ENCODE assay signal across 34 cellular contexts in genomic region chr20:22223251-22223650, GRCh38.
"Had no signal": no experiment of that assay in that cellular context is flagged by ENCODE, and none has a peak within 500 bp of the region (broad histone marks: within the 10 kb centered on the region; RNA-seq: fewer than 3 reads in every experiment).

No MANE protein-coding gene starts in this region.

- H3K4me1 Mint-ChIP-seq: activated CD4-positive, alpha-beta T cell treated with anti-CD3 and anti-CD28 coated beads for 36 hours; activated CD4-positive, alpha-beta T cell treated with anti-CD3 and anti-CD28 coated beads, Interleukin-2, amount 10 ng/mL, durations not matched to agents 24 days and 14 days; activated CD8-positive, alpha-beta memory T cell treated with anti-CD3 and anti-CD28 coated beads, Interleukin-2, amount 10 ng/mL, durations not matched to agents 7 days and 5 days; activated naive CD4-positive, alpha-beta T cell treated with anti-CD3 and anti-CD28 coated beads, Interleukin-2, amount 50 U/mL, for 24 hours; activated naive CD8-positive, alpha-beta T cell treated with anti-CD3 and anti-CD28 coated beads for 36 hours; activated naive CD8-positive, alpha-beta T cell treated with anti-CD3 and anti-CD28 coated beads, Interleukin-2, amount 50 U/mL, for 24 hours had no signal

- H3K36me3 Mint-ChIP-seq: activated CD4-positive, alpha-beta memory T cell treated with anti-CD3 and anti-CD28 coated beads for 36 hours; activated CD8-positive, alpha-beta memory T cell treated with anti-CD3 and anti-CD28 coated beads, Interleukin-2, amount 10 ng/mL, durations not matched to agents 7 days and 5 days; activated naive CD4-positive, alpha-beta T cell treated with anti-CD3 and anti-CD28 coated beads, Interleukin-2, amount 50 U/mL, for 24 hours; activated naive CD8-positive, alpha-beta T cell treated with anti-CD3 and anti-CD28 coated beads for 36 hours had no signal

- H3K27me3 ChIP-seq: adrenal gland, body of pancreas, colonic mucosa, foreskin keratinocyte, gastrocnemius medialis had no signal

- H3K9me3 Mint-ChIP-seq: activated naive CD4-positive, alpha-beta T cell treated with anti-CD3 and anti-CD28 coated beads for 36 hours had no signal

- DNase-seq: activated CD4-positive, alpha-beta memory T cell treated with anti-CD3 and anti-CD28 coated beads for 36 hours; activated CD4-positive, alpha-beta T cell treated with anti-CD3 and anti-CD28 coated beads for 36 hours; activated CD4-positive, alpha-beta T cell treated with anti-CD3 and anti-CD28 coated beads, Interleukin-2, amount 10 ng/mL, durations not matched to agents 24 days and 14 days; activated CD4-positive, CD25-positive, alpha-beta regulatory T cell; activated CD4-positive, CD25-positive, alpha-beta regulatory T cell treated with anti-CD3 and anti-CD28 coated beads, Interleukin-2, amount 50 U/mL, for 72 hours; activated CD8-positive, alpha-beta memory T cell treated with anti-CD3 and anti-CD28 coated beads, Interleukin-2, amount 10 ng/mL, durations not matched to agents 7 days and 5 days; activated CD8-positive, alpha-beta memory T cell treated with anti-CD3 and anti-CD28 coated beads, Interleukin-2, amount 50 U/mL, for 4 hours; activated CD8-positive, alpha-beta T cell treated with anti-CD3 and anti-CD28 coated beads, Interleukin-2, amount 10 ng/mL, durations not matched to agents 7 days and 5 days; activated effector memory CD4-positive, alpha-beta T cell treated with anti-CD3 and anti-CD28 coated beads, Interleukin-2, amount 50 U/mL, for 16 hours; activated naive CD4-positive, alpha-beta T cell treated with anti-CD3 and anti-CD28 coated beads for 36 hours; activated naive CD8-positive, alpha-beta T cell treated with anti-CD3 and anti-CD28 coated beads for 36 hours; activated naive CD8-positive, alpha-beta T cell treated with anti-CD3 and anti-CD28 coated beads, Interleukin-2, amount 50 U/mL, for 24 hours; activated T-cell treated with anti-CD3 and anti-CD28 coated beads, Interleukin-2, amount 50 U/mL, for 1 hour; activated T-cell treated with anti-CD3 and anti-CD28 coated beads, Interleukin-2, amount 50 U/mL, for 48 hours; adrenal gland; amygdala; aorta; body of pancreas; caudate nucleus; cerebellar nuclear complex; colonic mucosa; effector CD8-positive, alpha-beta T cell; foreskin keratinocyte; gastrocnemius medialis; glutamatergic neuron; heart left ventricle; T1000 had no signal

- H3K27me3 Mint-ChIP-seq: activated CD4-positive, alpha-beta memory T cell treated with anti-CD3 and anti-CD28 coated beads for 36 hours; activated CD4-positive, alpha-beta T cell treated with anti-CD3 and anti-CD28 coated beads for 36 hours; activated CD4-positive, alpha-beta T cell treated with anti-CD3 and anti-CD28 coated beads, Interleukin-2, amount 10 ng/mL, durations not matched to agents 24 days and 14 days; activated CD8-positive, alpha-beta memory T cell treated with anti-CD3 and anti-CD28 coated beads, Interleukin-2, amount 10 ng/mL, durations not matched to agents 7 days and 5 days; activated naive CD4-positive, alpha-beta T cell treated with anti-CD3 and anti-CD28 coated beads, Interleukin-2, amount 50 U/mL, for 24 hours; activated naive CD8-positive, alpha-beta T cell treated with anti-CD3 and anti-CD28 coated beads for 36 hours; activated naive CD8-positive, alpha-beta T cell treated with anti-CD3 and anti-CD28 coated beads, Interleukin-2, amount 50 U/mL, for 24 hours had no signal

- ATAC-seq: activated CD4-positive, alpha-beta T cell treated with anti-CD3 and anti-CD28 coated beads for 36 hours; activated CD8-positive, alpha-beta memory T cell treated with anti-CD3 and anti-CD28 coated beads, Interleukin-2, amount 10 ng/mL, durations not matched to agents 7 days and 5 days; activated CD8-positive, alpha-beta T cell treated with anti-CD3 and anti-CD28 coated beads, Interleukin-2, amount 10 ng/mL, durations not matched to agents 7 days and 5 days; activated naive CD8-positive, alpha-beta T cell treated with anti-CD3 and anti-CD28 coated beads, Interleukin-2, amount 50 U/mL, for 24 hours; body of pancreas; esophagus mucosa; foreskin keratinocyte; gastrocnemius medialis; heart left ventricle had no signal

- H3K4me1 ChIP-seq: adrenal gland, body of pancreas, colonic mucosa, gastrocnemius medialis, heart left ventricle had no signal

- H3K9me3 ChIP-seq: adrenal gland, body of pancreas, colonic mucosa, gastrocnemius medialis had no signal

- H3K27ac ChIP-seq: adrenal gland, body of pancreas, colonic mucosa, foreskin keratinocyte, gastrocnemius medialis, heart left ventricle had no signal

- H3K27ac Mint-ChIP-seq: activated CD4-positive, alpha-beta memory T cell treated with anti-CD3 and anti-CD28 coated beads for 36 hours; activated CD4-positive, alpha-beta T cell treated with anti-CD3 and anti-CD28 coated beads for 36 hours; activated CD4-positive, alpha-beta T cell treated with anti-CD3 and anti-CD28 coated beads, Interleukin-2, amount 10 ng/mL, durations not matched to agents 24 days and 14 days; activated CD8-positive, alpha-beta memory T cell treated with anti-CD3 and anti-CD28 coated beads, Interleukin-2, amount 10 ng/mL, durations not matched to agents 7 days and 5 days; activated CD8-positive, alpha-beta T cell treated with anti-CD3 and anti-CD28 coated beads, Interleukin-2, amount 10 ng/mL, durations not matched to agents 7 days and 5 days; activated naive CD4-positive, alpha-beta T cell treated with anti-CD3 and anti-CD28 coated beads for 36 hours; activated naive CD4-positive, alpha-beta T cell treated with anti-CD3 and anti-CD28 coated beads, Interleukin-2, amount 50 U/mL, for 24 hours; activated naive CD8-positive, alpha-beta T cell treated with anti-CD3 and anti-CD28 coated beads for 36 hours; activated naive CD8-positive, alpha-beta T cell treated with anti-CD3 and anti-CD28 coated beads, Interleukin-2, amount 50 U/mL, for 24 hours; activated T-helper 1 cell treated with anti-CD3 and anti-CD28 coated beads, Interleukin-12 subunit alpha, Interleukin-12 subunit beta, Interleukin-2, Interleukin-4 antibody, amounts not matched to agents 30 ng/mL and 10 ng/mL and 1 ng/mL, durations not matched to agents 14 hours and 24 hours and 36 hours; activated T-helper 2 cell treated with anti-CD3 and anti-CD28 coated beads, Interferon-gamma antibody, Interleukin-2, Interleukin-4, amounts not matched to agents 10 μg/mL and 5 μg/mL and 100 μg/mL, durations not matched to agents 14 hours and 24 hours and 36 hours; T-helper 1 cell treated with Interleukin-12 subunit alpha and Interleukin-12 subunit beta and Interleukin-4 antibody, amounts not matched to agents 30 μg/mL and 1 μg/mL, for 36 hours; T-helper 2 cell treated with Interferon-gamma antibody and Interleukin-4, amounts not matched to agents 5 μg/mL and 100 μg/mL, for 36 hours had no signal

- H3K36me3 ChIP-seq: adrenal gland, colonic mucosa, gastrocnemius medialis, heart left ventricle had no signal

- H3K4me3 ChIP-seq: adrenal gland, body of pancreas, colonic mucosa, gastrocnemius medialis, heart left ventricle had no signal

- FAIRE-seq: endometrium had no signal

- H3K4me3 Mint-ChIP-seq: activated CD4-positive, alpha-beta memory T cell treated with anti-CD3 and anti-CD28 coated beads for 36 hours; activated CD4-positive, alpha-beta T cell treated with anti-CD3 and anti-CD28 coated beads for 36 hours; activated CD4-positive, alpha-beta T cell treated with anti-CD3 and anti-CD28 coated beads, Interleukin-2, amount 10 ng/mL, durations not matched to agents 24 days and 14 days; activated CD8-positive, alpha-beta memory T cell treated with anti-CD3 and anti-CD28 coated beads, Interleukin-2, amount 10 ng/mL, durations not matched to agents 7 days and 5 days; activated CD8-positive, alpha-beta T cell treated with anti-CD3 and anti-CD28 coated beads, Interleukin-2, amount 10 ng/mL, durations not matched to agents 7 days and 5 days; activated naive CD4-positive, alpha-beta T cell treated with anti-CD3 and anti-CD28 coated beads for 36 hours; activated naive CD4-positive, alpha-beta T cell treated with anti-CD3 and anti-CD28 coated beads, Interleukin-2, amount 50 U/mL, for 24 hours; activated naive CD8-positive, alpha-beta T cell treated with anti-CD3 and anti-CD28 coated beads for 36 hours; activated naive CD8-positive, alpha-beta T cell treated with anti-CD3 and anti-CD28 coated beads, Interleukin-2, amount 50 U/mL, for 24 hours; activated T-helper 1 cell treated with anti-CD3 and anti-CD28 coated beads, Interleukin-12 subunit alpha, Interleukin-12 subunit beta, Interleukin-2, Interleukin-4 antibody, amounts not matched to agents 30 ng/mL and 10 ng/mL and 1 ng/mL, durations not matched to agents 14 hours and 24 hours and 36 hours; T-helper 1 cell treated with Interleukin-12 subunit alpha and Interleukin-12 subunit beta and Interleukin-4 antibody, amounts not matched to agents 30 μg/mL and 1 μg/mL, for 36 hours; T-helper 2 cell treated with Interferon-gamma antibody and Interleukin-4, amounts not matched to agents 5 μg/mL and 100 μg/mL, for 36 hours had no signal
